33 cellular contexts compared by ENCODE assay signal in genomic region chr7:1448958-1449357, GRCh38. TPM values are rescaled to one million over a fixed set of nuclear protein-coding genes. Genes with fewer than 3 reads are reported as not detected.
DNase-seq lines count a peak whose midpoint lies in the region; ATAC-seq, FAIRE-seq and TF ChIP-seq lines count a peak whose summit lies in the region.
"Had no signal": no experiment of that assay in that cellular context is flagged by ENCODE, and none has a peak within 500 bp of the region (broad histone marks: within the 10 kb centered on the region; RNA-seq: fewer than 3 reads in every experiment).

No MANE protein-coding gene starts in this region.

- H3K27me3 ChIP-seq in H1 (replicated peaks in 1 of 4; ENCODE audit: control insufficient read depth in 3 of 4, extremely low read depth in 1 of 4, insufficient read depth in 3 of 4, low read length in 3 of 4): no peaks in the 10 kb centered on the region
- H3K27me3 ChIP-seq: BE2C, brain microvascular endothelial cell, left lung, pancreas, uterus had no signal

- TF ChIP-seq CTCF in GM12874 (IDR thresholded peaks at IDR 0.05; ENCODE audit: insufficient read depth, low read depth, low read length): 0 out of 2 replicates have a peak, but pooled peaks have one; percentile 6
- TF ChIP-seq CTCF in OCI-LY7 (conservative IDR thresholded peaks at IDR 0.05; ENCODE audit: low read length): peak; percentile 40; the same call in 1 of the 2 replicates
- TF ChIP-seq CTCF in H1 (IDR thresholded peaks at IDR 0.05; ENCODE audit: control extremely low read depth in 1 of 3, insufficient read depth in 1 of 3, low read depth in 1 of 3, low read length in 3 of 3): peak in 2 of 3 experiments; percentile 14 to 42; a peak in 2 of 4 replicates
- TF ChIP-seq CTCF in foreskin fibroblast (IDR thresholded peaks at IDR 0.05; ENCODE audit: low read depth, low read length): no peak

- no peak overlapping the region for H2BK120ac ChIP-seq in H1 (replicated peaks; ENCODE audit: low read depth, low read length)

- no peak for TF ChIP-seq POLR2A in H1 (IDR thresholded peaks at IDR 0.05; ENCODE audit: control extremely low read depth in 1 of 2, low read depth in 2 of 2, low read length in 2 of 2)

- H3K56ac ChIP-seq in H1 (replicated peaks; ENCODE audit: insufficient read length, low read depth, low read length): no peak overlapping the region

- H2AK5ac ChIP-seq in H1 (ENCODE audit: low read depth, low read length): no peak overlapping the region

- H3K4me2 ChIP-seq in OCI-LY7 (ENCODE audit: low read length) (no peak overlapping the region), H1 (ENCODE audit: insufficient read depth in 1 of 2, low read depth in 2 of 2, low read length in 2 of 2) (no peak overlapping the region)

- DNase-seq in OCI-LY7 (ENCODE audit: low spot score): no peak
- DNase-seq in H1 (ENCODE audit: low read depth in 1 of 2, low spot score in 2 of 2): no peak
- no peak for DNase-seq in foreskin fibroblast
- DNase-seq in DMS153 treated with DMSO at 0.1 percent for 48 hours (lab: John Stamatoyannopoulos, UW; ENCODE audit: unreplicated experiment): no peak
- DNase-seq in activated naive CD4-positive, alpha-beta T cell treated with anti-CD3 and anti-CD28 coated beads for 36 hours: no peak
- DNase-seq: activated CD4-positive, alpha-beta T cell treated with anti-CD3 and anti-CD28 coated beads, Interleukin-2, amount 10 ng/mL, durations not matched to agents 24 days and 14 days; activated CD8-positive, alpha-beta memory T cell treated with anti-CD3 and anti-CD28 coated beads for 24 hours; activated T-cell treated with anti-CD3 and anti-CD28 coated beads for 4 hours; amniotic stem cell; BE2C; brain microvascular endothelial cell; CD8-positive, alpha-beta memory T cell; glutamatergic neuron; KBM-7; left lung; mesendoderm; NCI-H1417 treated with DMSO at 0.1 percent for 48 hours; NCI-H2107; NCI-H446; NCI-H748 treated with DMSO at 0.1 percent for 48 hours; pancreas; stimulated activated naive CD8-positive, alpha-beta T cell treated with anti-CD3 and anti-CD28 coated beads, Interleukin-15, Interleukin-2, amounts not matched to agents 100 U/mL and 50 U/mL, for 24 hours; T-helper 1 cell; uterus had no signal

- BruUV-seq in OCI-LY7 (replicated peaks; lab: Mats Ljungman, UMichigan): no TSS peak

- H2BK12ac ChIP-seq in H1 (ENCODE audit: low read depth, low read length): no peak overlapping the region

- no peak overlapping the region for H4K5ac ChIP-seq in H1 (ENCODE audit: insufficient read length, low read depth, low read length)

- H3K79me2 ChIP-seq in OCI-LY7 (ENCODE audit: insufficient read depth, low read depth, low read length): no peaks in the 10 kb centered on the region
- H3K79me2 ChIP-seq in H1 (ENCODE audit: control insufficient read depth in 1 of 2, insufficient read depth in 2 of 2, low read length in 2 of 2): no peaks in the 10 kb centered on the region

- H4K20me1 ChIP-seq in OCI-LY7 (ENCODE audit: insufficient read depth, low read length) (no peaks in the 10 kb centered on the region), H1 (replicated peaks in 1 of 2; ENCODE audit: control insufficient read depth in 1 of 2, insufficient read depth in 2 of 2, low read length in 2 of 2) (no peaks in the 10 kb centered on the region)

- H3K23me2 ChIP-seq in H1 (ENCODE audit: low read depth, low read length): no peaks in the 10 kb centered on the region

- H3K14ac ChIP-seq in H1 (ENCODE audit: insufficient read length): no peak overlapping the region

- no peaks in the 10 kb centered on the region for H3K36me3 Mint-ChIP-seq in activated naive CD4-positive, alpha-beta T cell treated with anti-CD3 and anti-CD28 coated beads for 36 hours (ENCODE audit: low read depth)
- H3K36me3 Mint-ChIP-seq: activated naive CD4-positive, alpha-beta T cell treated with anti-CD3 and anti-CD28 coated beads, Interleukin-2, amount 50 U/mL, for 24 hours; WTC11 had no signal

- H3K4me3 Mint-ChIP-seq in activated naive CD4-positive, alpha-beta T cell treated with anti-CD3 and anti-CD28 coated beads for 36 hours: no peak overlapping the region
- H3K4me3 Mint-ChIP-seq: activated CD4-positive, alpha-beta T cell treated with anti-CD3 and anti-CD28 coated beads, Interleukin-2, amount 10 ng/mL, durations not matched to agents 24 days and 14 days; activated naive CD4-positive, alpha-beta T cell treated with anti-CD3 and anti-CD28 coated beads, Interleukin-2, amount 50 U/mL, for 24 hours; CD8-positive, alpha-beta memory T cell; neural crest cell; WTC11 had no signal

- H2BK5ac ChIP-seq in H1 (ENCODE audit: low read depth, low read length): no peak overlapping the region

- H4K8ac ChIP-seq in H1 (ENCODE audit: extremely low read depth, insufficient read depth, low read length): no peak overlapping the region

- no peaks in the 10 kb centered on the region for H3K79me1 ChIP-seq in H1 (ENCODE audit: low read depth, low read length)

- H3K9me3 ChIP-seq in OCI-LY7 (ENCODE audit: low read length): no peaks in the 10 kb centered on the region
- no peaks in the 10 kb centered on the region for H3K9me3 ChIP-seq in H1 (ENCODE audit: insufficient read depth in 2 of 2, low read depth in 1 of 2, low read length in 1 of 2)
- H3K9me3 ChIP-seq: BE2C, left lung, pancreas, thoracic aorta, uterus had no signal

- no peak overlapping the region for H4K91ac ChIP-seq in H1 (replicated peaks; ENCODE audit: insufficient read length, low read length)

- WGBS in H1 (ENCODE audit: extremely low coverage in 1 of 2, insufficient coverage in 1 of 2, insufficient read length in 1 of 2, insufficient replicate concordance in 2 of 2, low coverage in 1 of 2, low lambda C conversion rate in 2 of 2, missing lambda C conversion rate in 1 of 2), 2 experiments: 95% methylated on average over 14 of the region's 14 CpGs; no CpG with 5 or more reads in 1 of the 2 experiments

- POLR2A ChIA-PET in OCI-LY7 (lab: Charles Lee) (no interaction called here), H1 (lab: Charles Lee; ENCODE audit: partially characterized antibody) (interaction anchor here (1.3 kb wide), 1 partner anchor 14 kb away, joined by 4 read pairs; no protein-coding TSS in a partner anchor)

- H2BK15ac ChIP-seq in H1 (ENCODE audit: low read length): no peak overlapping the region

- intact Hi-C loops in OCI-LY7 (cut with micrococcal nuclease; ENCODE audit: unreplicated experiment): no loop called here
- intact Hi-C loops in activated naive CD4-positive, alpha-beta T cell treated with anti-CD3 and anti-CD28 coated beads for 36 hours (cut with micrococcal nuclease): no loop called here

- H3K36me3 ChIP-seq in OCI-LY7 (ENCODE audit: insufficient read depth, low read length): no peaks in the 10 kb centered on the region
- H3K36me3 ChIP-seq in H1 (ENCODE audit: control insufficient read depth in 2 of 4, insufficient read depth in 4 of 4, low read length in 3 of 4): no peaks in the 10 kb centered on the region
- H3K36me3 ChIP-seq: BE2C, pancreas, thoracic aorta, uterus had no signal

- H3K9ac ChIP-seq in H1 (replicated peaks in 1 of 4; ENCODE audit: extremely low read depth in 1 of 4, low read depth in 3 of 4, low read length in 3 of 4): no peak overlapping the region

- FAIRE-seq in H1 (lab: Jason Lieb, UNC): no peak
- FAIRE-seq: pancreas had no signal

- no peak overlapping the region for H2BK20ac ChIP-seq in H1 (ENCODE audit: low read length)

- TF ChIP-seq EP300 in H1 (IDR thresholded peaks at IDR 0.05; ENCODE audit: borderline replicate concordance in 1 of 2, low read depth in 2 of 2, low read length in 2 of 2): no peak

- CTCF ChIA-PET in OCI-LY7 (lab: Charles Lee; ENCODE audit: unreplicated experiment) (no interaction called here), H1 (lab: Charles Lee; ENCODE audit: partially characterized antibody) (interaction anchor here (0.5 to 6.7 kb wide), 8 partner anchors 9 to 478 kb away, joined by 3 to 35 read pairs (median 3); no protein-coding TSS in a partner anchor)
- CTCF ChIA-PET in activated naive CD4-positive, alpha-beta T cell treated with anti-CD3 and anti-CD28 coated beads for 36 hours (lab: Charles Lee): interaction anchor here (1.0 to 1.5 kb wide), 2 partner anchors 16 to 26 kb away, joined by 4 read pairs; no protein-coding TSS in a partner anchor

- no peak for ATAC-seq in HG02623 (IDR thresholded peaks at IDR 0.05; ENCODE audit: unreplicated experiment)
- ATAC-seq: left lung; pancreas; stimulated activated naive CD8-positive, alpha-beta T cell treated with anti-CD3 and anti-CD28 coated beads, Interleukin-15, Interleukin-2, amounts not matched to agents 100 U/mL and 50 U/mL, for 24 hours; WTC11 had no signal

- H3K4me3 ChIP-seq in OCI-LY7 (ENCODE audit: low read depth, low read length, poor library complexity, severe bottlenecking): no peak overlapping the region
- no peak overlapping the region for H3K4me3 ChIP-seq in H1 (ENCODE audit: extremely low read depth in 1 of 4, insufficient read depth in 2 of 4, low read depth in 3 of 4, low read length in 4 of 4)
- H3K4me3 ChIP-seq in foreskin fibroblast (ENCODE audit: low read depth in 1 of 2, low read length in 2 of 2): no peak overlapping the region
- H3K4me3 ChIP-seq: left lung, pancreas, skin epidermis, thoracic aorta, uterus had no signal

- H3K9me2 ChIP-seq in OCI-LY7 (ENCODE audit: insufficient read depth, low read length): no peaks in the 10 kb centered on the region

- H2AFZ ChIP-seq in OCI-LY7 (ENCODE audit: low read length) (no peak overlapping the region), H1 (ENCODE audit: low read length) (no peak overlapping the region)

- H3K27ac ChIP-seq in OCI-LY7 (ENCODE audit: low read depth, low read length, poor library complexity, severe bottlenecking): no peak overlapping the region
- no peak overlapping the region for H3K27ac ChIP-seq in H1 (ENCODE audit: low read depth, low read length)
- peak overlapping the region; percentile 97 for H3K27ac ChIP-seq in temporal lobe (ENCODE audit: low read depth, low read length)
- H3K27ac ChIP-seq: brain microvascular endothelial cell, left lung, thoracic aorta, uterus had no signal

- no peak overlapping the region for H3K27ac Mint-ChIP-seq in activated naive CD4-positive, alpha-beta T cell treated with anti-CD3 and anti-CD28 coated beads for 36 hours
- H3K27ac Mint-ChIP-seq: activated CD4-positive, alpha-beta T cell treated with anti-CD3 and anti-CD28 coated beads, Interleukin-2, amount 10 ng/mL, durations not matched to agents 24 days and 14 days; activated naive CD4-positive, alpha-beta T cell treated with anti-CD3 and anti-CD28 coated beads, Interleukin-2, amount 50 U/mL, for 24 hours; activated T-helper 2 cell treated with anti-CD3 and anti-CD28 coated beads, Interferon-gamma antibody, Interleukin-2, Interleukin-4, amounts not matched to agents 10 μg/mL and 5 μg/mL and 100 μg/mL, durations not matched to agents 14 hours and 24 hours and 36 hours; CD8-positive, alpha-beta memory T cell; WTC11 had no signal

- H3K27me3 Mint-ChIP-seq in activated naive CD4-positive, alpha-beta T cell treated with anti-CD3 and anti-CD28 coated beads for 36 hours (ENCODE audit: low read depth): no peaks in the 10 kb centered on the region
- H3K27me3 Mint-ChIP-seq: activated CD4-positive, alpha-beta T cell treated with anti-CD3 and anti-CD28 coated beads, Interleukin-2, amount 10 ng/mL, durations not matched to agents 24 days and 14 days; activated naive CD4-positive, alpha-beta T cell treated with anti-CD3 and anti-CD28 coated beads, Interleukin-2, amount 50 U/mL, for 24 hours; CD8-positive, alpha-beta memory T cell had no signal

- H3K9me3 Mint-ChIP-seq in activated naive CD4-positive, alpha-beta T cell treated with anti-CD3 and anti-CD28 coated beads for 36 hours: no peaks in the 10 kb centered on the region
- H3K9me3 Mint-ChIP-seq: activated CD4-positive, alpha-beta T cell treated with anti-CD3 and anti-CD28 coated beads, Interleukin-2, amount 10 ng/mL, durations not matched to agents 24 days and 14 days; activated naive CD4-positive, alpha-beta T cell treated with anti-CD3 and anti-CD28 coated beads, Interleukin-2, amount 50 U/mL, for 24 hours; activated T-helper 2 cell treated with anti-CD3 and anti-CD28 coated beads, Interferon-gamma antibody, Interleukin-2, Interleukin-4, amounts not matched to agents 10 μg/mL and 5 μg/mL and 100 μg/mL, durations not matched to agents 14 hours and 24 hours and 36 hours; CD8-positive, alpha-beta memory T cell; neural crest cell; WTC11 had no signal

- no peak overlapping the region for H3K4ac ChIP-seq in H1 (replicated peaks; ENCODE audit: insufficient read length, low read depth, low read length)

- H3K4me1 Mint-ChIP-seq in activated naive CD4-positive, alpha-beta T cell treated with anti-CD3 and anti-CD28 coated beads for 36 hours (ENCODE audit: low read depth): no peaks in the 10 kb centered on the region
- H3K4me1 Mint-ChIP-seq: activated CD4-positive, alpha-beta T cell treated with anti-CD3 and anti-CD28 coated beads, Interleukin-2, amount 10 ng/mL, durations not matched to agents 24 days and 14 days; activated naive CD4-positive, alpha-beta T cell treated with anti-CD3 and anti-CD28 coated beads, Interleukin-2, amount 50 U/mL, for 24 hours; CD8-positive, alpha-beta memory T cell; WTC11 had no signal

- no peak for TF ChIP-seq RAD21 in H1 (IDR thresholded peaks at IDR 0.05 in 1 of 2, conservative IDR thresholded peaks at IDR 0.05 in 1 of 2; ENCODE audit: low read depth in 2 of 2, low read length in 2 of 2)

- no peak overlapping the region for H3K18ac ChIP-seq in H1 (ENCODE audit: extremely low read depth, low read length)

- H3K4me1 ChIP-seq in OCI-LY7 (ENCODE audit: insufficient read depth, low read length, poor library complexity, severe bottlenecking) (no peaks in the 10 kb centered on the region), H1 (replicated peaks in 1 of 4; ENCODE audit: control insufficient read depth in 3 of 4, insufficient read depth in 4 of 4, low read length in 3 of 4) (no peaks in the 10 kb centered on the region; a peak in 1 of 7 replicates)
- H3K4me1 ChIP-seq: BE2C, pancreas, uterus had no signal

- H3K23ac ChIP-seq in H1 (ENCODE audit: insufficient read length): no peak overlapping the region

RNA-seq across cellular contexts. Expression of gene MICALL2, which starts 10.3 kb away (rescaled TPM):
- total RNA-seq in OCI-LY7 (2014; rRNA removed; shearing (Covaris generic)): 1.1 and 1.4 TPM in 2 replicates
- total RNA-seq in OCI-LY7 (2022) (4.5 and 5.5 TPM in 2 replicates), temporal lobe (4.7 TPM)
- 7.7 and 8.5 TPM in 2 replicates for total RNA-seq in H1 (2021; fragmentation: NEBNext Ultra II Directional; extraction: Animal tissue kit (Norgen Biotek cat#: 25700))
- polyA plus RNA-seq in H1 (2011; rRNA removed): 5.3 and 7.4 TPM in 2 replicates
- polyA plus RNA-seq in H1 (2011; cell fraction: cytosol; rRNA removed): 7.2 TPM
- polyA plus RNA-seq in H1 (2011; cell fraction: nucleus; rRNA removed): 64.5 TPM
- polyA plus RNA-seq in H1 (2012, experiment 1 of 2): 4.7 to 12.0 TPM (median 11.0 TPM) in 4 replicates
- 4.4 TPM for polyA plus RNA-seq in H1 (2012, experiment 2 of 2)
- polyA plus RNA-seq in H1 (2013, experiment 1 of 2): 8.1 TPM
- polyA plus RNA-seq in H1 (2013, experiment 2 of 2): 6.8 TPM
- polyA minus RNA-seq in H1 (2011; rRNA and poly(A)+ RNA removed): 8.8 and 9.6 TPM in 2 replicates
- polyA minus RNA-seq in H1 (2011; cell fraction: cytosol; rRNA and poly(A)+ RNA removed): 5.7 TPM
- polyA minus RNA-seq in H1 (2011; cell fraction: nucleus; rRNA and poly(A)+ RNA removed): 14.6 TPM
- 1 to 10 TPM; 3.7 to 4.2 TPM for total RNA-seq in activated naive CD4-positive, alpha-beta T cell treated with anti-CD3 and anti-CD28 coated beads for 36 hours

RNA-seq across cellular contexts. Expression of gene INTS1, which starts 55.2 kb away (rescaled TPM):
- total RNA-seq in OCI-LY7 (2014; rRNA removed; shearing (Covaris generic)): 61.5 and 83.6 TPM in 2 replicates
- 187 and 188 TPM in 2 replicates for total RNA-seq in OCI-LY7 (2022)
- 104 and 116 TPM in 2 replicates for total RNA-seq in H1 (2021; fragmentation: NEBNext Ultra II Directional; extraction: Animal tissue kit (Norgen Biotek cat#: 25700))
- polyA plus RNA-seq in H1 (2011; rRNA removed): 76.9 and 115 TPM in 2 replicates
- 49.6 TPM for polyA plus RNA-seq in H1 (2011; cell fraction: cytosol; rRNA removed)
- 250 TPM for polyA plus RNA-seq in H1 (2011; cell fraction: nucleus; rRNA removed)
- 41.9 to 92.6 TPM (median 87.4 TPM) in 4 replicates for polyA plus RNA-seq in H1 (2012, experiment 1 of 2)
- 126 TPM for polyA plus RNA-seq in H1 (2012, experiment 2 of 2)
- 56.2 TPM for polyA plus RNA-seq in H1 (2013, experiment 1 of 2)
- polyA plus RNA-seq in H1 (2013, experiment 2 of 2): 50.8 TPM
- 37.2 and 46.1 TPM in 2 replicates for polyA minus RNA-seq in H1 (2011; rRNA and poly(A)+ RNA removed)
- 61.9 TPM for polyA minus RNA-seq in H1 (2011; cell fraction: cytosol; rRNA and poly(A)+ RNA removed)
- polyA minus RNA-seq in H1 (2011; cell fraction: nucleus; rRNA and poly(A)+ RNA removed): 96.2 TPM
- total RNA-seq in temporal lobe: 32.2 TPM
- total RNA-seq in activated naive CD4-positive, alpha-beta T cell treated with anti-CD3 and anti-CD28 coated beads for 36 hours: 100 to 1,000 TPM in 1 of 2 experiments, 10 to 100 TPM in 1; 97.6 to 103 TPM
